In genomic region chr13:28313579-28313978, GRCh38 we compare ENCODE assay signal across 12 cellular contexts.
DNase-seq lines count a peak whose midpoint lies in the region; ATAC-seq, FAIRE-seq and TF ChIP-seq lines count a peak whose summit lies in the region.
"Had no signal": no experiment of that assay in that cellular context is flagged by ENCODE, and none has a peak within 500 bp of the region (broad histone marks: within the 10 kb centered on the region; RNA-seq: fewer than 3 reads in every experiment).

No MANE protein-coding gene starts in this region.

- no peak for DNase-seq in AG09319 (ENCODE audit: extremely low read depth, low read depth)
- peak; percentile 32 for DNase-seq in GM10248 (ENCODE audit: extremely low spot score)
- peak; percentile 23 for DNase-seq in OCI-LY7 (ENCODE audit: low spot score)
- DNase-seq in fibroblast of pulmonary artery (ENCODE audit: low read depth), result peak; percentile 77
- no peak for DNase-seq in frontal cortex (ENCODE audit: low spot score in 2 of 2)
- DNase-seq in natural killer cell, result no peak
- DNase-seq: NCI-H1694, T1000 had no signal

- no peak overlapping the region for H3K4me3 Mint-ChIP-seq in natural killer cell
- H3K4me3 Mint-ChIP-seq: brain had no signal

- H2AFZ ChIP-seq in OCI-LY7 (ENCODE audit: low read length), result no peak overlapping the region

- H3K9me2 ChIP-seq in OCI-LY7 (ENCODE audit: insufficient read depth, low read length), result no peaks in the 10 kb centered on the region

- no peak overlapping the region for H3K4me2 ChIP-seq in OCI-LY7 (ENCODE audit: low read length)

- peak; percentile 40 for TF ChIP-seq CTCF in AG09319 (IDR thresholded peaks at IDR 0.05; ENCODE audit: low read depth, low read length)
- peak; percentile 22 for TF ChIP-seq CTCF in GM10248 (IDR thresholded peaks at IDR 0.05; ENCODE audit: control extremely low read depth, extremely low read depth, low read depth, missing control alignments)
- TF ChIP-seq CTCF in OCI-LY7 (conservative IDR thresholded peaks at IDR 0.05; ENCODE audit: low read length), result peak; percentile 62
- TF ChIP-seq CTCF in fibroblast of pulmonary artery (IDR thresholded peaks at IDR 0.05; ENCODE audit: low read length, missing control alignments), result peak; percentile 43
- TF ChIP-seq CTCF in natural killer cell (IDR thresholded peaks at IDR 0.05), result no peak

- no peaks in the 10 kb centered on the region for H3K27me3 Mint-ChIP-seq in natural killer cell (ENCODE audit: low read depth in 2 of 2)

- H3K4me1 Mint-ChIP-seq in natural killer cell, result no peaks in the 10 kb centered on the region

- no peaks in the 10 kb centered on the region for H3K36me3 ChIP-seq in OCI-LY7 (ENCODE audit: insufficient read depth, low read length)

- CTCF ChIA-PET in GM10248 (lab: Yijun Ruan, JAX) (no interaction called here), OCI-LY7 (lab: Charles Lee; ENCODE audit: unreplicated experiment) (no interaction called here)

- H4K20me1 ChIP-seq in OCI-LY7 (ENCODE audit: insufficient read depth, low read length), result no peaks in the 10 kb centered on the region

- H3K4me1 ChIP-seq in OCI-LY7 (ENCODE audit: insufficient read depth, low read length, poor library complexity, severe bottlenecking), result peaks cover 2% of the 10 kb centered on the region

- no peaks in the 10 kb centered on the region for H3K9me3 Mint-ChIP-seq in natural killer cell
- H3K9me3 Mint-ChIP-seq: brain had no signal

- H3K27ac ChIP-seq in OCI-LY7 (ENCODE audit: low read depth, low read length, poor library complexity, severe bottlenecking), result no peak overlapping the region

- H3K79me2 ChIP-seq in OCI-LY7 (ENCODE audit: insufficient read depth, low read depth, low read length), result no peaks in the 10 kb centered on the region

- intact Hi-C loops in OCI-LY7 (cut with micrococcal nuclease; ENCODE audit: unreplicated experiment) (no loop called here), natural killer cell (cut with micrococcal nuclease) (no loop called here)

- no peak for ATAC-seq in GM21515 (IDR thresholded peaks at IDR 0.05; ENCODE audit: unreplicated experiment)
- no peak for ATAC-seq in HG03432 (IDR thresholded peaks at IDR 0.05; ENCODE audit: unreplicated experiment)
- no peak for ATAC-seq in natural killer cell
- ATAC-seq: sciatic nerve had no signal

- H3K4me3 ChIP-seq in OCI-LY7 (ENCODE audit: low read depth, low read length, poor library complexity, severe bottlenecking) (no peak overlapping the region), fibroblast of pulmonary artery (replicated peaks; ENCODE audit: low read depth, low read length) (no peak overlapping the region)

- no peak overlapping the region for H3K27ac Mint-ChIP-seq in natural killer cell

- no TSS peak for BruUV-seq in OCI-LY7 (replicated peaks; lab: Mats Ljungman, UMichigan)

- H3K9me3 ChIP-seq in OCI-LY7 (ENCODE audit: low read length), result no peaks in the 10 kb centered on the region

- no peaks in the 10 kb centered on the region for H3K36me3 Mint-ChIP-seq in natural killer cell
- H3K36me3 Mint-ChIP-seq: brain had no signal

- POLR2A ChIA-PET in GM10248 (lab: Yijun Ruan, JAX), result no interaction called here
- POLR2A ChIA-PET in OCI-LY7 (lab: Charles Lee), result no interaction called here

- FAIRE-seq in frontal cortex (lab: Jason Lieb, UNC), result no peak

Comparison
In these comparisons a context has a peak if more than half of its experiments do, and no peak if none do; other contexts are left out.
1. DNase-seq: peak in GM10248 (single experiment), OCI-LY7 (single experiment) and fibroblast of pulmonary artery (single experiment); none in AG09319 (single experiment), frontal cortex (0 of 2) and natural killer cell (single experiment).